In the genomic region with DNA sequence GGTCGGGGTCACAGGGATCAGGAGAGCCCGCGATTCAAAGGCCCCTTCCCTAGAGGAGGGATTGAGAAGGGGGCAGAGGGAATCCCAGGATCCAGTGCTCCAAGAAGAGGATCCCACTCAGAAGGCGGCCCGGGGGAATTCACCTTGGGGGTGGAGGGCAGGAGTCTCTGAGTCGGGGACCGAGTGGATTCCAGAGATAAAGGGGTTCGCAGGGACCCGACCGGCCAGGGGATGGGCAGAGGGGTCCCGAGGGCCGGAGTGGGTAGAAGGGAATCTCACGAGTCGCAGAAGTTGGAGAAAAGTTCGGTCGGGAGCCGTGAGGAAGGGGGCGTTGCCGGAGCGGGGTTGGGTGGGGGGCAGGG, we compare ENCODE assay signal across 8 cellular contexts.
DNase-seq lines count a peak whose midpoint lies in the region; ATAC-seq and TF ChIP-seq lines count a peak whose summit lies in the region.

No MANE protein-coding gene starts in this region.

- no peak for ATAC-seq in effector memory CD8-positive, alpha-beta T cell (replicated peaks)
- ATAC-seq in GM19467 (IDR thresholded peaks at IDR 0.05; ENCODE audit: unreplicated experiment), result no peak

- DNase-seq in NCI-H69 (lab: John Stamatoyannopoulos, UW) (peak; percentile 48), SKM-1 treated with dmso at 0.1 percent for 144 hours (lab: John Stamatoyannopoulos, UW; ENCODE audit: unreplicated experiment) (no peak)
- no peak for DNase-seq in effector memory CD8-positive, alpha-beta T cell
- no peak for DNase-seq in effector CD4-positive, alpha-beta T cell
- DNase-seq in stimulated activated CD4-positive, alpha-beta T cell treated with anti-CD3 and anti-CD28 coated beads, Interleukin-2, amount 100 ng/mL, for 48 hours, result no peak

- H4K20me1 ChIP-seq in BLaER1, result peaks cover 45% of the 10 kb centered on the region

- peak overlapping the region; percentile 94 for H3K4me3 ChIP-seq in BLaER1

- no peaks in the 10 kb centered on the region for H3K9me3 ChIP-seq in BLaER1

- peak overlapping the region; percentile 97 to 99 for H3K4me3 Mint-ChIP-seq in effector memory CD8-positive, alpha-beta T cell
- H3K4me3 Mint-ChIP-seq in nephron, result peak overlapping the region; percentile 97 to 98 (median 98)

- H3K27me3 Mint-ChIP-seq in effector memory CD8-positive, alpha-beta T cell, result no peaks in the 10 kb centered on the region
- no peaks in the 10 kb centered on the region for H3K27me3 Mint-ChIP-seq in nephron (ENCODE audit: low read depth)

- H3K27ac ChIP-seq in BLaER1, result peak overlapping the region; percentile 96

- no peaks in the 10 kb centered on the region for H3K9me3 Mint-ChIP-seq in effector memory CD8-positive, alpha-beta T cell
- no peaks in the 10 kb centered on the region for H3K9me3 Mint-ChIP-seq in nephron

- H3K9ac ChIP-seq in BLaER1, result peak overlapping the region; percentile 93

- peaks cover 55% of the 10 kb centered on the region for H3K36me3 Mint-ChIP-seq in effector memory CD8-positive, alpha-beta T cell (ENCODE audit: insufficient read depth)
- H3K36me3 Mint-ChIP-seq in nephron (ENCODE audit: low read depth), result peaks cover 4% of the 10 kb centered on the region

- H3K4me1 Mint-ChIP-seq in effector memory CD8-positive, alpha-beta T cell (ENCODE audit: low read depth in 2 of 2), result peaks cover 39 to 54% of the 10 kb centered on the region in 2 donors
- peaks cover 9% of the 10 kb centered on the region for H3K4me1 Mint-ChIP-seq in nephron

- peak overlapping the region; percentile 98 for H3K4me2 ChIP-seq in BLaER1

- H3K36me3 ChIP-seq in BLaER1, result peaks cover 33% of the 10 kb centered on the region

- no peaks in the 10 kb centered on the region for H3K27me3 ChIP-seq in BLaER1

- H3K27ac Mint-ChIP-seq in effector memory CD8-positive, alpha-beta T cell, result peak overlapping the region; percentile 97
- H3K27ac Mint-ChIP-seq in nephron, result peak overlapping the region; percentile 73 to 91 (median 89)

- peaks cover 78% of the 10 kb centered on the region for H3K4me1 ChIP-seq in BLaER1

- TF ChIP-seq CTCF in nephron (IDR thresholded peaks at IDR 0.05; ENCODE audit: unreplicated experiment in 3 of 3), result no peak
